16 cellular contexts compared by ENCODE assay signal in genomic region chr18:53534695-53535094, GRCh38.
DNase-seq lines count a peak whose midpoint lies in the region; ATAC-seq and TF ChIP-seq lines count a peak whose summit lies in the region.
"Had no signal": no experiment of that assay in that cellular context is flagged by ENCODE, and none has a peak within 500 bp of the region (broad histone marks: within the 10 kb centered on the region; RNA-seq: fewer than 3 reads in every experiment).

No MANE protein-coding gene starts in this region.

- no peaks in the 10 kb centered on the region for H3K9me3 ChIP-seq in thyroid gland

- TF ChIP-seq POLR2A in thyroid gland (IDR thresholded peaks at IDR 0.05): no peak

- no peak for TF ChIP-seq CTCF in thyroid gland (IDR thresholded peaks at IDR 0.05)

- H3K27me3 ChIP-seq in thyroid gland: no peaks in the 10 kb centered on the region

- intact Hi-C loops in left cardiac atrium (cut with DNase I) (no loop called here), thyroid gland (cut with DNase I) (no loop called here)

- no peaks in the 10 kb centered on the region for H3K36me3 ChIP-seq in thyroid gland

- DNase-seq in anterior cingulate cortex (lab: John Stamatoyannopoulos, UW) (peak in 30 of 58 donors; percentile 2 to 82 (median 34)), left cardiac atrium (peak; percentile 51), midbrain (lab: John Stamatoyannopoulos, UW) (peak; percentile 82), thyroid gland (peak; percentile 6 to 9), NCI-H1417 treated with DMSO at 0.1 percent for 48 hours (lab: John Stamatoyannopoulos, UW) (no peak)
- DNase-seq in activated T-cell treated with anti-CD3 and anti-CD28 coated beads, Interleukin-2, amount 50 U/mL, for 1 hour: no peak
- DNase-seq: activated CD4-positive, alpha-beta T cell treated with anti-CD3 and anti-CD28 coated beads, Interleukin-2, amount 10 ng/mL, durations not matched to agents 7 days and 5 days; activated CD8-positive, alpha-beta memory T cell treated with anti-CD3 and anti-CD28 coated beads, Interleukin-2, amount 50 U/mL, for 4 hours; activated effector memory CD4-positive, alpha-beta T cell treated with Interleukin-2 at 50 U/mL for 16 hours; activated naive CD8-positive, alpha-beta T cell treated with anti-CD3 and anti-CD28 coated beads, Interleukin-2, amount 50 U/mL, for 24 hours; glutamatergic neuron; NCI-H146; NCI-H2227 treated with DMSO at 0.1 percent for 48 hours; NCI-H774; nephron progenitor cell had no signal

- 23 to 26% methylated on average over 3 of the region's 3 CpGs for WGBS in thyroid gland, 2 donors

- H3K4me1 ChIP-seq in thyroid gland: no peaks in the 10 kb centered on the region

- peak; percentile 30 to 44 for ATAC-seq in left cardiac atrium
- ATAC-seq in GM19035 (IDR thresholded peaks at IDR 0.05; ENCODE audit: unreplicated experiment): no peak
- ATAC-seq: activated naive CD8-positive, alpha-beta T cell treated with anti-CD3 and anti-CD28 coated beads, Interleukin-2, amount 50 U/mL, for 24 hours had no signal

- H3K27ac ChIP-seq in thyroid gland: no peak overlapping the region

- no peak overlapping the region for H3K4me3 ChIP-seq in thyroid gland (replicated peaks in 1 of 3)

Comparison
In these comparisons a context has a peak if more than half of its experiments do, and no peak if none do; other contexts are left out.
1. DNase-seq: peak in anterior cingulate cortex (30 of 58), left cardiac atrium (single experiment), midbrain (single experiment) and thyroid gland (2 of 2); none in activated T-cell treated with anti-CD3 and anti-CD28 coated beads, Interleukin-2, amount 50 U/mL, for 1 hour (single experiment) and NCI-H1417 treated with DMSO at 0.1 percent for 48 hours (single experiment).